ENCODE assay signal across 8 cellular contexts in the genomic region with DNA sequence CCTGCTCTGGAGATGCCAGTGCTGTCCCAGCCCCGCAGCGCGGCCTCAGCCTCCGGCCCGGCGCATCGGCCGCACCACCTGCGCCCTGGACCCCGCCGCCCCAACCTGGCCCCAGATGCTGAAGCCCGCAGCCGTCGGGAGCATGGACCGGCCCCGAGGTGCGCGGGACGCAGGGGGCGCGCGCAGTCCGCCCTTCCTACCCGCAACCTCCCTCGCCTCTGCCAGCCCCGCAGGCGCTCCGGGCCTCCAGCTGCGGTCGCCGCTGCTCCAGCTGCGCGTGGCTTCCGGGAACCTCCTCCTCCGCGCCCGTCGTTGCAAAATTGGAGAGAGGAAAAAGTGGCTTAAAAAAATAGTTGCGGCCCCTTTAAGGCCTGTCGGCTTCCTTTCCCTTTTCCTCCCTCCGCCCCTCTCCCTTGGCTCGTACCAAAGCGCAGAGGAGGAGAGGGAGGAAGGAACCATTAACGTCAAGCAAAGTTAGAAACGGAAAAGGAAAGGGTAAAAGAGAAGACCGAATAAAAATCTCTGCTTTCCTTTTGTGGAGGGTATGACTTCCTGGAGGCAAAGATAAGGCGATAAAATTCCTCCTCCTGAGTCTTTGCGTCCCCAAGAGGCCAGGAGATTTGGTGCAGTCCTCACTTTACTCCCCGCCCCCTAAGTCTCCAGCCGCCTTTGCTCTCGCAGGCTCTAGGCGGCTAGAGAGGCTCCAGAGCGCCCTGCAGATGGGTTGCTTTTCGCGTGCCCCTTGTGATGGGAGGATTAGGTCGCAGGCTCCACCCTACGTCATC. TPM values are rescaled to one million over a fixed set of nuclear protein-coding genes. Genes with fewer than 3 reads are reported as not detected.
DNase-seq lines count a peak whose midpoint lies in the region; ATAC-seq and TF ChIP-seq lines count a peak whose summit lies in the region.

A gene with protein sequence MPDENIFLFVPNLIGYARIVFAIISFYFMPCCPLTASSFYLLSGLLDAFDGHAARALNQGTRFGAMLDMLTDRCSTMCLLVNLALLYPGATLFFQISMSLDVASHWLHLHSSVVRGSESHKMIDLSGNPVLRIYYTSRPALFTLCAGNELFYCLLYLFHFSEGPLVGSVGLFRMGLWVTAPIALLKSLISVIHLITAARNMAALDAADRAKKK (minus strand): TSS at position 343 of the 785 bp plus-strand sequence. CDS start 369 bp downstream, outside the sequence.

- H3K27me3 Mint-ChIP-seq in type B pancreatic cell, result no peaks in the 10 kb centered on the region

- peaks cover 15% of the 10 kb centered on the region for H3K4me1 Mint-ChIP-seq in type B pancreatic cell (ENCODE audit: unreplicated experiment)

- H3K27me3 ChIP-seq in adrenal gland (no peaks in the 10 kb centered on the region), heart left ventricle (no peaks in the 10 kb centered on the region)

- H3K4me1 ChIP-seq in adrenal gland (replicated peaks in 1 of 2) (peaks cover 11 to 20% of the 10 kb centered on the region in 2 donors), heart left ventricle (peaks cover 0 to 27% (median 16%) of the 10 kb centered on the region in 12 donors)

- ATAC-seq in HG02840 (IDR thresholded peaks at IDR 0.05; ENCODE audit: low FRiP score, unreplicated experiment) (peak; percentile 92), heart left ventricle (peak; percentile 98 to 99 (median 98))

- peaks cover 8% of the 10 kb centered on the region for H3K36me3 Mint-ChIP-seq in type B pancreatic cell

- DNase-seq in NCI-H146 (lab: John Stamatoyannopoulos, UW) (peak; percentile 97), T-helper 1 cell (peak; percentile 84 to 96 (median 90)), adrenal gland (peak; percentile 92 to 97 (median 96)), heart left ventricle (peak; percentile 94 to 97 (median 94)), pons (ENCODE audit: low spot score) (peak; percentile 98), type B pancreatic cell (ENCODE audit: extremely low spot score, unreplicated experiment) (peak; percentile 90)

- intact Hi-C loops in adrenal gland (cut with DNase I) (no loop called here), heart left ventricle (cut with DNase I) (loop anchor here in 8 of 10 donors (2.0 to 10.0 kb wide), 9 partner anchors 41 to 162 kb away; a partner anchor contains a TSS)

- H3K4me3 Mint-ChIP-seq in type B pancreatic cell, result peak within 1 kb of the TSS; percentile 98

- H3K9me3 Mint-ChIP-seq in type B pancreatic cell, result no peaks in the 10 kb centered on the region

- WGBS in adrenal gland, 4 donors, result 0% methylated on average over 17 to 57 of the region's 57 CpGs
- WGBS in heart left ventricle, 4 donors, result 0 to 1% (median 0%) methylated on average over 36 to 57 of the region's 57 CpGs

- H3K4me3 ChIP-seq in GM12875 (ENCODE audit: low read depth, low read length) (peak within 1 kb of the TSS; percentile 77), adrenal gland (peak within 1 kb of the TSS; percentile 87 to 98 (median 88)), heart left ventricle (peak within 1 kb of the TSS; percentile 79 to 100 (median 95))

- H3K27ac ChIP-seq in adrenal gland (peak within 1 kb of the TSS; percentile 88 to 98 (median 95)), heart left ventricle (peak within 1 kb of the TSS; percentile 84 to 97 (median 94))

- TF ChIP-seq POLR2A in adrenal gland (IDR thresholded peaks at IDR 0.05) (peak; percentile 20 to 90), heart left ventricle (IDR thresholded peaks at IDR 0.05) (peak in 1 of 2 donors; percentile 48)

- H3K36me3 ChIP-seq in adrenal gland (replicated peaks in 1 of 2) (peaks cover 0 to 31% of the 10 kb centered on the region in 2 donors), heart left ventricle (peaks cover 0 to 35% (median 29%) of the 10 kb centered on the region in 9 donors)

- no peaks in the 10 kb centered on the region for H3K9me3 ChIP-seq in adrenal gland (replicated peaks in 1 of 3)
- no peaks in the 10 kb centered on the region for H3K9me3 ChIP-seq in heart left ventricle

- H3K27ac Mint-ChIP-seq in type B pancreatic cell, result peak within 1 kb of the TSS; percentile 100

- TF ChIP-seq CTCF in GM12875 (IDR thresholded peaks at IDR 0.05; ENCODE audit: borderline replicate concordance, insufficient read depth, low read depth, low read length) (peak; percentile 90), adrenal gland (IDR thresholded peaks at IDR 0.05) (peak; percentile 29 to 85 (median 66)), heart left ventricle (IDR thresholded peaks at IDR 0.05) (peak; percentile 34 to 76 (median 46)), type B pancreatic cell (conservative IDR thresholded peaks at IDR 0.05) (peak; percentile 74)

RNA-seq across cellular contexts. Expression of the gene that starts here (rescaled TPM):
- total RNA-seq in adrenal gland (100 to 1,000 TPM in 7 of 8 donors, 10 to 100 TPM in 1; 84.7 to 203 (median 159) TPM), heart left ventricle (100 to 1,000 TPM in 2 of 9 donors, 10 to 100 TPM in 7; 57.5 to 143 (median 76.3) TPM), type B pancreatic cell (ENCODE audit: low replicate concordance) (58.0 and 73.3 TPM in 2 replicates)
- polyA plus RNA-seq in adrenal gland (10 to 100 TPM; 44.9 to 89.0 (median 74.5) TPM), heart left ventricle (100 to 1,000 TPM in 1 of 2 donors, 10 to 100 TPM in 1; 64.2 to 106 TPM)

Comparison
In these comparisons a context has a peak if more than half of its experiments do, and no peak if none do; other contexts are left out.
1. Peak in every context shown above with its lines: DNase-seq, ATAC-seq, H3K4me3 ChIP-seq and H3K27ac ChIP-seq.
2. intact Hi-C loops: an anchor here in heart left ventricle (2.0 to 10.0 kb wide); none called in adrenal gland.